ENCODE assay signal across 13 cellular contexts in the genomic region with DNA sequence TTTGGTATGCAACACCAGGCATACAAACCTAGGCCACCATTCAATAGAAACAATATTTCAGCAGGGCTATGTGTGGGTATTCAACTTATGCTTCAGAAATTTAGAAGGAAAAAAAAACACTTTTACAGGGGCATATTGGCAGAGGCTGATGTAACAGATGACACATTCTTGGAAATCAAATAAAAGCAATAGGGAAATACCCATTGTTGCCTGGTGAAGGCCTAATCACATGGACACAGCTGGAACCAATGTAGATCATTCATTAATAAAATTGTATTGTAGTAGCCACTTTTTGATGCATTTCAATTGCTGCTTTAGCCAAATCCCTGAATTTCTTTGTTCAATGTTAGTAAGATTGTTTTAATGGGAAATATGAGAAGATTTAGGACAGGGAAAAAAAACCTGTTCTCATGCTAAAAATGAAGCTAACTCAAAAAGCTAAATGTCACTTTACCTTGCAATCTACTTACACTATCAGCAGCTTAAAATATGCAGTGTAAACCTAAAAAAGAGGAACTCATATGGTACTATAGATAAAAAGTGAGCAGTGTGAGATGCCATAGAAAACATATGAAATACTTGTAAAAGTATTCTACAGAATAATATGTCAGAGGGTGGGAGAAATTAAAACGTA.
A peak's percentile ranks its signal among the peaks of the same experiment; 100 is the strongest.
DNase-seq lines count a peak whose midpoint lies in the region; ATAC-seq and TF ChIP-seq lines count a peak whose summit lies in the region.
"Had no signal": no experiment of that assay in that cellular context is flagged by ENCODE, and none has a peak within 500 bp of the region (broad histone marks: within the 10 kb centered on the region; RNA-seq: fewer than 3 reads in every experiment).

No MANE protein-coding gene starts in this region.

- H3K36me3 ChIP-seq in mammary epithelial cell (ENCODE audit: insufficient read depth, low read length) (peaks cover 1% of the 10 kb centered on the region), MG63 (no peaks in the 10 kb centered on the region)
- H3K36me3 ChIP-seq: upper lobe of right lung had no signal

- DNase-seq in NOMO-1 treated with DMSO at 0.1 percent for 48 hours (lab: John Stamatoyannopoulos, UW; ENCODE audit: unreplicated experiment) (peak; percentile 15), NOMO-1 treated with dmso at 0.1 percent for 144 hours (lab: John Stamatoyannopoulos, UW; ENCODE audit: unreplicated experiment) (no peak), NCI-H2171 (lab: John Stamatoyannopoulos, UW) (peak; percentile 23), mammary epithelial cell (peak; percentile 10), renal cortical epithelial cell (ENCODE audit: low read depth) (peak; percentile 76), MG63 (no peak), GM19238 (ENCODE audit: insufficient read length, low spot score) (no peak)
- DNase-seq: activated CD4-positive, CD25-positive, alpha-beta regulatory T cell treated with anti-CD3 and anti-CD28 coated beads, Interleukin-2, amount 50 U/mL, for 72 hours; GOT3; naive thymus-derived CD4-positive, alpha-beta T cell; stimulated activated CD4-positive, alpha-beta T cell treated with anti-CD3 and anti-CD28 coated beads, Interleukin-2, amount 100 ng/mL, for 48 hours; upper lobe of right lung had no signal

- no peak for ATAC-seq in HG03045 (IDR thresholded peaks at IDR 0.05; ENCODE audit: unreplicated experiment)
- ATAC-seq: naive thymus-derived CD4-positive, alpha-beta T cell; upper lobe of right lung had no signal

- H3K4me3 ChIP-seq in mammary epithelial cell (replicated peaks in 1 of 3; ENCODE audit: insufficient read depth in 1 of 3, low read depth in 2 of 3, low read length in 3 of 3), result no peak overlapping the region
- no peak overlapping the region for H3K4me3 ChIP-seq in MG63
- H3K4me3 ChIP-seq: upper lobe of right lung had no signal

- no TSS peak for BruUV-seq in mammary epithelial cell (replicated peaks; lab: Mats Ljungman, UMichigan)

- in situ Hi-C loops in mammary epithelial cell (cut with MboI; ENCODE audit: low sequenced_read_pairs in 2 of 2), result no loop called here

- H3K9me3 ChIP-seq in mammary epithelial cell (replicated peaks; ENCODE audit: insufficient read depth, low read length), result no peaks in the 10 kb centered on the region
- no peaks in the 10 kb centered on the region for H3K9me3 ChIP-seq in MG63
- H3K9me3 ChIP-seq: upper lobe of right lung had no signal

- no peak for TF ChIP-seq CTCF in mammary epithelial cell (conservative IDR thresholded peaks at IDR 0.05 in 1 of 2, IDR thresholded peaks at IDR 0.05 in 1 of 2; ENCODE audit: extremely low read depth in 1 of 2, insufficient read depth in 1 of 2, low read depth in 1 of 2, low read length in 2 of 2)

- H2AFZ ChIP-seq in mammary epithelial cell (ENCODE audit: low read depth, low read length), result no peak overlapping the region

- H3K9ac ChIP-seq in mammary epithelial cell (ENCODE audit: insufficient read depth, low read length), result no peak overlapping the region

- dilution Hi-C loops in mammary epithelial cell (cut with HindIII; ENCODE audit: low sequenced_read_pairs), result no loop called here

- H3K27me3 ChIP-seq in mammary epithelial cell (ENCODE audit: insufficient read depth, low read length) (no peaks in the 10 kb centered on the region), MG63 (no peaks in the 10 kb centered on the region)
- H3K27me3 ChIP-seq: upper lobe of right lung had no signal

- CTCF ChIA-PET in mammary epithelial cell (lab: Charles Lee; ENCODE audit: low non-redundant PET), result no interaction called here

- no peaks in the 10 kb centered on the region for H4K20me1 ChIP-seq in mammary epithelial cell (ENCODE audit: insufficient read depth, low read length)

- no peak overlapping the region for H3K27ac ChIP-seq in mammary epithelial cell (ENCODE audit: insufficient read depth, low read depth, low read length)
- H3K27ac ChIP-seq: upper lobe of right lung had no signal

- no peak overlapping the region for H3K4me2 ChIP-seq in mammary epithelial cell (ENCODE audit: insufficient read depth, low read depth, low read length)

- no peaks in the 10 kb centered on the region for H3K79me2 ChIP-seq in mammary epithelial cell (ENCODE audit: insufficient read depth, low read length)

- 89% methylated on average over 1 of the region's 1 CpG for WGBS in mammary epithelial cell (ENCODE audit: low coverage, missing lambda C conversion rate)

- no peaks in the 10 kb centered on the region for H3K4me1 ChIP-seq in mammary epithelial cell (ENCODE audit: insufficient read depth, low read length)

- intact Hi-C loops in mammary epithelial cell (cut with micrococcal nuclease), result no loop called here

Comparison
In these comparisons a context has a peak if more than half of its experiments do, and no peak if none do; other contexts are left out.
1. DNase-seq: peak in NOMO-1 treated with DMSO at 0.1 percent for 48 hours (single experiment), NCI-H2171 (single experiment), mammary epithelial cell (single experiment) and renal cortical epithelial cell (single experiment); none in NOMO-1 treated with dmso at 0.1 percent for 144 hours (single experiment), MG63 (single experiment) and GM19238 (single experiment).